In genomic region chr16:1613240-1613639, GRCh38 we compare ENCODE assay signal across 8 cellular contexts. TPM values are rescaled to one million over a fixed set of nuclear protein-coding genes. Genes with fewer than 3 reads are reported as not detected.
A peak's percentile ranks its signal among the peaks of the same experiment; 100 is the strongest.
DNase-seq lines count a peak whose midpoint lies in the region; ATAC-seq and TF ChIP-seq lines count a peak whose summit lies in the region.

No MANE protein-coding gene starts in this region.

- peak overlapping the region; percentile 31; the same call in 1 of the 2 replicates for H2AFZ ChIP-seq in GM23248

- in situ Hi-C loops in GM23248 (cut with MboI): no loop called here

- ATAC-seq in WTC11: no peak
- ATAC-seq in gastroesophageal sphincter: no peak
- no peak for ATAC-seq in HG02678 (IDR thresholded peaks at IDR 0.05; ENCODE audit: unreplicated experiment)
- ATAC-seq in GM18858 (IDR thresholded peaks at IDR 0.05; ENCODE audit: unreplicated experiment): no peak

- H3K79me2 ChIP-seq in GM23248 (ENCODE audit: insufficient read depth): peaks cover 64% of the 10 kb centered on the region

- peaks cover 27% of the 10 kb centered on the region for H3K4me1 Mint-ChIP-seq in WTC11

- peak overlapping the region; percentile 98 for H3K4me2 ChIP-seq in GM23248 (ENCODE audit: unreplicated experiment)

- peak overlapping the region; percentile 84 for H3K9ac ChIP-seq in GM23248

- H3K9me3 Mint-ChIP-seq in WTC11: peaks cover 3% of the 10 kb centered on the region; the same call in 1 of the 2 replicates

- H3K4me1 ChIP-seq in GM23248 (ENCODE audit: insufficient read depth): peaks cover 17% of the 10 kb centered on the region
- peaks cover 0 to 70% (median 37%) of the 10 kb centered on the region in 3 donors for H3K4me1 ChIP-seq in gastroesophageal sphincter

- H3K27ac ChIP-seq in 22Rv1 (peak overlapping the region; percentile 89), GM23248 (peak overlapping the region; percentile 64), gastroesophageal sphincter (peak overlapping the region in 3 of 4 donors; percentile 87 to 91 (median 88)), skin epidermis (peak overlapping the region in 13 of 21 experiments; percentile 6 to 90 (median 82))

- no peak for TF ChIP-seq EP300 in gastroesophageal sphincter (IDR thresholded peaks at IDR 0.05)

- H3K9me2 ChIP-seq in GM23248 (ENCODE audit: insufficient read depth): no peaks in the 10 kb centered on the region

- H4K20me1 ChIP-seq in GM23248 (ENCODE audit: insufficient read depth): no peaks in the 10 kb centered on the region

- H3K36me3 ChIP-seq in GM23248 (ENCODE audit: low read depth): no peaks in the 10 kb centered on the region
- peaks cover 0 to 18% of the 10 kb centered on the region in 2 donors for H3K36me3 ChIP-seq in gastroesophageal sphincter

- peak; percentile 51 for DNase-seq in GM23248
- no peak for DNase-seq in WTC11 (ENCODE audit: low spot score)
- DNase-seq in epidermal melanocyte (ENCODE audit: insufficient read length, low spot score): no peak

- H3K9me3 ChIP-seq in GM23248 (ENCODE audit: low read depth) (no peaks in the 10 kb centered on the region), gastroesophageal sphincter (no peaks in the 10 kb centered on the region)

- no peak for TF ChIP-seq CTCF in 22Rv1 (IDR thresholded peaks at IDR 0.05)
- no peak for TF ChIP-seq CTCF in WTC11 (IDR thresholded peaks at IDR 0.05)
- no peak for TF ChIP-seq CTCF in gastroesophageal sphincter (IDR thresholded peaks at IDR 0.05)

- no peak for TF ChIP-seq POLR2A in gastroesophageal sphincter (IDR thresholded peaks at IDR 0.05)

- POLR2A ChIA-PET in WTC11 (lab: Charles Lee): no interaction called here

- peaks cover 18% of the 10 kb centered on the region; the same call in 1 of the 2 replicates for H3F3A ChIP-seq in GM23248 (ENCODE audit: insufficient read depth)

- peak overlapping the region; percentile 84 for H3K4me3 Mint-ChIP-seq in WTC11

- no peaks in the 10 kb centered on the region for H3K27me3 ChIP-seq in GM23248 (replicated peaks; ENCODE audit: insufficient read depth)
- H3K27me3 ChIP-seq in gastroesophageal sphincter: no peaks in the 10 kb centered on the region

- WGBS in GM23248 (ENCODE audit: low coverage in 1 of 2, low lambda C conversion rate in 2 of 2, missing lambda C conversion rate in 2 of 2), 2 experiments: 0 to 3% methylated on average over 19 of the region's 19 CpGs
- WGBS in gastroesophageal sphincter (ENCODE audit: low coverage in 1 of 2), 2 donors: 3 to 4% methylated on average over 13 to 17 of the region's 19 CpGs

- H3K27ac Mint-ChIP-seq in WTC11: 0 out of 2 replicates have a peak overlapping the region, but pooled peaks have one; percentile 19

- H3K4me3 ChIP-seq in GM23248 (peak overlapping the region; percentile 87), gastroesophageal sphincter (peak overlapping the region; percentile 72 to 98), skin epidermis (peak overlapping the region; percentile 83 to 97 (median 87))

- CTCF ChIA-PET in WTC11 (lab: Charles Lee): interaction anchor here (0.6 to 1.6 kb wide), 2 partner anchors 92 to 109 kb away, joined by 3 to 4 read pairs; partner anchors contain the start of gene MAPK8IP3

- peaks cover 23% of the 10 kb centered on the region for H3K27me3 Mint-ChIP-seq in WTC11 (ENCODE audit: low read depth)

- peaks cover 16% of the 10 kb centered on the region for H3K36me3 Mint-ChIP-seq in WTC11

TF ChIP-seq in WTC11, 78 proteins besides CTCF, POLR2A, EP300 and RAD21:
- TF ChIP-seq ATF6 (CRISPR knock-in tag; IDR thresholded peaks at IDR 0.05) (no peak), MLX (CRISPR knock-in tag; IDR thresholded peaks at IDR 0.05) (no peak), ZBTB21 (CRISPR knock-in tag; IDR thresholded peaks at IDR 0.05; ENCODE audit: borderline replicate concordance) (no peak), EMX1 (CRISPR knock-in tag; IDR thresholded peaks at IDR 0.05) (no peak), STAT6 (CRISPR knock-in tag; conservative IDR thresholded peaks at IDR 0.05; ENCODE audit: low read depth) (no peak), SMAD3 (CRISPR knock-in tag; IDR thresholded peaks at IDR 0.05; ENCODE audit: borderline replicate concordance) (no peak), TEAD1 (CRISPR knock-in tag; IDR thresholded peaks at IDR 0.05) (no peak), ZNF263 (CRISPR knock-in tag; IDR thresholded peaks at IDR 0.05; ENCODE audit: low read depth) (no peak)

RNA-seq across cellular contexts. Expression of gene CRAMP1, which starts 1.1 kb away (rescaled TPM):
- total RNA-seq in GM23248 (2014; rRNA removed; shearing (Covaris generic)): 6.3 TPM in 2 replicates
- polyA plus RNA-seq in GM23248 (2016; fragmentation: Nextera tagmentation; extraction: Ambion mirVana): 2.2 and 2.5 TPM in 2 replicates
- total RNA-seq in WTC11 (2021) (24.0 to 27.4 TPM (median 25.9 TPM) in 3 replicates), gastroesophageal sphincter (10 to 100 TPM in 2 of 4 donors, 1 to 10 TPM in 2; 9.0 to 15.1 (median 11.3) TPM)

RNA-seq across cellular contexts. Expression of gene IFT140, which starts 1.4 kb away (rescaled TPM):
- total RNA-seq in GM23248 (2014; rRNA removed; shearing (Covaris generic)): 27.3 and 31.9 TPM in 2 replicates
- polyA plus RNA-seq in GM23248 (2016; fragmentation: Nextera tagmentation; extraction: Ambion mirVana): 13.4 and 14.5 TPM in 2 replicates
- total RNA-seq in WTC11 (2021) (27.0 to 31.0 TPM (median 28.9 TPM) in 3 replicates), gastroesophageal sphincter (10 to 100 TPM; 18.6 to 36.3 (median 27.2) TPM)
